ENCODE assay signal across 21 cellular contexts in the genomic region with DNA sequence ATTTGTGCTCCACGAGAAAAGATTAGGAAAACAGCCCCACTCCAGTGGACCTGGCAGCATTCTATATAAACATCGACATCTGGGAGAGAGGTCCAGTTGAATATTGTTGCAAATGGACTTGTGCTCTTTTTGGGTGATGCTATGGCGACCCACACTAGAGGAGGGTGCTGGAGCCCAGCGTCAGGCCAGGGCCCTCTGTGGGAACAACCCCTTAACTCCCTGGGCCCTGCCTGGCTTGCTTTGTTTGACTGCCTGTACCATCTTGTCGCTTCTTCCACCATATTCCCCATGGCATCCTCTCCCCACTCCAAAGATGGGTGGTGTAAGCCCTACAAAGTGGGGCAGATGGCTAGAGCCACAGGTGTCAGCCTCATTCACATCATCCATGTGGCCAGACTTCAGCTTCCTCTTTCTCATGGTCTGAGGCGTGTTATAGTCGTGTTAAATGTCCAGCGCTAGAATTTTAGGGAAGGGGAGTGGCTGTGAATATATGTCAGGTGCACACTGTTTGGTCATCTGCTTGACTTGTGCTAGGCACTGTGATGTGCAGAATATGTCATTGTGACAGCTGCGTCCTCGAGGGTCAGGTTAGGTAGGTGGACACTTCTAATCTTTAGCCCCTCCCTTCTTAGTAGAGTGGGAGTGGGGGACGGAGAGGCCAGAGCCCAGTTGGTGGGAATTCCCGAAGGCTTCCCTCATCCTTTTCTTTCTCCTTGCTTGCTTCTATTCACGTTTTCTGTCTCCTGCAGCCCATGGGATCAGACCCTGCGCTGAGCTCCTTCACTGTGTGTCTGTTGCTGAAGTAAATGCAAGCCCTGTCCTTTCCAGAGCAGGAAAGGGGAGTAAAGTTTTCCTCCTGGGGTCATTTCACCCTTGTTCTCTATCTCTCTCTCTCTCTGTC. TPM values are rescaled to one million over a fixed set of nuclear protein-coding genes. Genes with fewer than 3 reads are reported as not detected.
DNase-seq lines count a peak whose midpoint lies in the region; ATAC-seq and TF ChIP-seq lines count a peak whose summit lies in the region.
"Had no signal": no experiment of that assay in that cellular context is flagged by ENCODE, and none has a peak within 500 bp of the region (broad histone marks: within the 10 kb centered on the region; RNA-seq: fewer than 3 reads in every experiment).

No MANE protein-coding gene starts in this region.

- peaks cover 78% of the 10 kb centered on the region for H3K36me3 ChIP-seq in BLaER1
- H3K36me3 ChIP-seq in H7 (replicated peaks; ENCODE audit: control insufficient read depth, insufficient read depth, low read length): peaks cover 6% of the 10 kb centered on the region
- H3K36me3 ChIP-seq in left lung: peaks cover 0 to 18% of the 10 kb centered on the region in 2 donors
- peaks cover 6% of the 10 kb centered on the region for H3K36me3 ChIP-seq in CD8-positive, alpha-beta T cell (ENCODE audit: insufficient read depth, low read length)

- no peak overlapping the region for H3K27ac ChIP-seq in BLaER1
- no peak overlapping the region for H3K27ac ChIP-seq in left lung
- H3K27ac ChIP-seq in CD8-positive, alpha-beta T cell (ENCODE audit: low read depth, low read length): no peak overlapping the region
- H3K27ac ChIP-seq: SJSA1, WERI-Rb-1 had no signal

- H3K4me2 ChIP-seq in BLaER1: peak overlapping the region; percentile 68

- no peaks in the 10 kb centered on the region for H3K27me3 Mint-ChIP-seq in activated T-helper 17 cell treated with anti-CD3 and anti-CD28 coated beads, Interleukin-2, amount 50 U/mL, for 72 hours
- H3K27me3 Mint-ChIP-seq in CD8-positive, alpha-beta T cell (ENCODE audit: low read depth): no peaks in the 10 kb centered on the region
- H3K27me3 Mint-ChIP-seq: CD4-positive, CD25-positive, alpha-beta regulatory T cell had no signal

- no peak for TF ChIP-seq CTCF in left lung (IDR thresholded peaks at IDR 0.05)
- TF ChIP-seq CTCF in CD8-positive, alpha-beta T cell (IDR thresholded peaks at IDR 0.05): no peak

- H3K4me3 Mint-ChIP-seq in activated T-helper 17 cell treated with anti-CD3 and anti-CD28 coated beads, Interleukin-2, amount 50 U/mL, for 72 hours: no peak overlapping the region
- H3K4me3 Mint-ChIP-seq in CD8-positive, alpha-beta T cell: no peak overlapping the region
- H3K4me3 Mint-ChIP-seq: CD4-positive, CD25-positive, alpha-beta regulatory T cell had no signal

- H3K9me3 Mint-ChIP-seq in activated T-helper 17 cell treated with anti-CD3 and anti-CD28 coated beads, Interleukin-2, amount 50 U/mL, for 72 hours: no peaks in the 10 kb centered on the region
- no peaks in the 10 kb centered on the region for H3K9me3 Mint-ChIP-seq in CD8-positive, alpha-beta T cell
- H3K9me3 Mint-ChIP-seq: CD4-positive, CD25-positive, alpha-beta regulatory T cell had no signal

- no peak overlapping the region for H3K4me3 ChIP-seq in BLaER1
- no peak overlapping the region for H3K4me3 ChIP-seq in H7 (ENCODE audit: insufficient read depth, low read depth, low read length)
- no peak overlapping the region for H3K4me3 ChIP-seq in left lung
- no peak overlapping the region for H3K4me3 ChIP-seq in CD8-positive, alpha-beta T cell (ENCODE audit: low read depth, low read length)
- H3K4me3 ChIP-seq: dorsolateral prefrontal cortex, lung, SJSA1 had no signal

- H3K4me1 ChIP-seq in BLaER1 (peaks cover 99% of the 10 kb centered on the region), left lung (peaks cover 21 to 51% of the 10 kb centered on the region in 2 donors)
- H3K4me1 ChIP-seq in CD8-positive, alpha-beta T cell (ENCODE audit: insufficient read depth, low read length): peaks cover 13% of the 10 kb centered on the region
- H3K4me1 ChIP-seq: SJSA1 had no signal

- no peak overlapping the region for H3K9ac ChIP-seq in BLaER1

- peaks cover 100% of the 10 kb centered on the region for H4K20me1 ChIP-seq in BLaER1

- H3K36me3 Mint-ChIP-seq in activated T-helper 17 cell treated with anti-CD3 and anti-CD28 coated beads, Interleukin-2, amount 50 U/mL, for 72 hours (ENCODE audit: low read depth): peaks cover 35% of the 10 kb centered on the region
- H3K36me3 Mint-ChIP-seq in CD8-positive, alpha-beta T cell: peaks cover 52% of the 10 kb centered on the region

- POLR2A ChIA-PET in CD8-positive, alpha-beta T cell (lab: Charles Lee): no interaction called here

- intact Hi-C loops in posterior vena cava (cut with DNase I) (no loop called here), left lung (cut with DNase I) (no loop called here)
- intact Hi-C loops in CD8-positive, alpha-beta T cell (cut with DNase I, micrococcal nuclease): loop anchor here in 1 of 2 experiments (10.0 kb wide), 1 partner anchor 47 kb away; a partner anchor contains a TSS

- peak overlapping the region; percentile 25 for H3K27ac Mint-ChIP-seq in activated T-helper 17 cell treated with anti-CD3 and anti-CD28 coated beads, Interleukin-2, amount 50 U/mL, for 72 hours
- no peak overlapping the region for H3K27ac Mint-ChIP-seq in CD8-positive, alpha-beta T cell

- CTCF ChIA-PET in CD8-positive, alpha-beta T cell (lab: Charles Lee): no interaction called here

- H3K4me1 Mint-ChIP-seq in activated T-helper 17 cell treated with anti-CD3 and anti-CD28 coated beads, Interleukin-2, amount 50 U/mL, for 72 hours: peaks cover 48% of the 10 kb centered on the region
- H3K4me1 Mint-ChIP-seq in CD8-positive, alpha-beta T cell (ENCODE audit: low read depth): peaks cover 39% of the 10 kb centered on the region

- no peaks in the 10 kb centered on the region for H3K9me3 ChIP-seq in BLaER1
- H3K9me3 ChIP-seq in left lung: no peaks in the 10 kb centered on the region
- no peaks in the 10 kb centered on the region for H3K9me3 ChIP-seq in CD8-positive, alpha-beta T cell (ENCODE audit: low read length)
- H3K9me3 ChIP-seq: SJSA1 had no signal

- peak; percentile 62 for DNase-seq in H7
- DNase-seq in posterior vena cava (ENCODE audit: low spot score): peak; percentile 69
- DNase-seq in left lung: no peak
- DNase-seq in NCI-H446 treated with DMSO at 0.1 percent for 48 hours (lab: John Stamatoyannopoulos, UW): no peak
- DNase-seq in CD8-positive, alpha-beta T cell: no peak
- DNase-seq: activated CD4-positive, alpha-beta T cell treated with anti-CD3 and anti-CD28 coated beads, Interleukin-2, amount 50 U/mL, for 48 hours; activated T-cell treated with anti-CD3 and anti-CD28 coated beads for 4 hours; amniotic stem cell; CD4-positive, CD25-positive, alpha-beta regulatory T cell; GOT3; NCI-H146; NCI-H2171 treated with DMSO at 0.1 percent for 48 hours; stimulated activated CD4-positive, alpha-beta T cell treated with anti-CD3 and anti-CD28 coated beads, Interleukin-12 subunit alpha, Interleukin-12 subunit beta, amount 100 ng/mL, for 4 hours; substantia nigra; WERI-Rb-1 had no signal

- H3K27me3 ChIP-seq in BLaER1 (no peaks in the 10 kb centered on the region), H7 (ENCODE audit: control insufficient read depth, insufficient read depth, low read length) (no peaks in the 10 kb centered on the region), left lung (no peaks in the 10 kb centered on the region)
- H3K27me3 ChIP-seq in CD8-positive, alpha-beta T cell (ENCODE audit: insufficient read depth, low read length): no peaks in the 10 kb centered on the region
- H3K27me3 ChIP-seq: dorsolateral prefrontal cortex, SJSA1 had no signal

- ATAC-seq in activated T-helper 17 cell treated with anti-CD3 and anti-CD28 coated beads, Interleukin-2, amount 50 U/mL, for 72 hours (replicated peaks): no peak
- no peak for ATAC-seq in left lung
- no peak for ATAC-seq in CD8-positive, alpha-beta T cell
- ATAC-seq: HepG2 had no signal

RNA-seq across cellular contexts. Expression of a gene that starts 49.8 kb away (rescaled TPM):
- total RNA-seq in H7 (2014; rRNA removed; shearing (Covaris generic)): 70.2 and 73.9 TPM in 2 replicates
- total RNA-seq in activated T-helper 17 cell treated with anti-CD3 and anti-CD28 coated beads, Interleukin-2, amount 50 U/mL, for 72 hours: 100 to 1,000 TPM; 204 to 207 TPM
- 100 to 1,000 TPM; 359 to 405 TPM for total RNA-seq in posterior vena cava
- total RNA-seq in left lung: 100 to 1,000 TPM; 259 to 338 TPM
- 100 to 1,000 TPM; 146 to 149 TPM for total RNA-seq in CD8-positive, alpha-beta T cell

Comparison
In these comparisons a context has a peak if more than half of its experiments do, and no peak if none do; other contexts are left out.
1. DNase-seq: peak in H7 (single experiment) and posterior vena cava (single experiment); none in left lung (0 of 2), NCI-H446 treated with DMSO at 0.1 percent for 48 hours (single experiment) and CD8-positive, alpha-beta T cell (0 of 7).